20 cellular contexts compared by ENCODE assay signal in genomic region chr5:132868754-132869153, GRCh38. TPM values are rescaled to one million over a fixed set of nuclear protein-coding genes. Genes with fewer than 3 reads are reported as not detected.
DNase-seq lines count a peak whose midpoint lies in the region; ATAC-seq, FAIRE-seq and TF ChIP-seq lines count a peak whose summit lies in the region.
"Had no signal": no experiment of that assay in that cellular context is flagged by ENCODE, and none has a peak within 500 bp of the region (broad histone marks: within the 10 kb centered on the region; RNA-seq: fewer than 3 reads in every experiment).

No MANE protein-coding gene starts in this region.

- H3K4me3 ChIP-seq in HepG2 (replicated peaks in 1 of 3; ENCODE audit: insufficient read depth in 1 of 3, low read depth in 2 of 3, low read length in 3 of 3) (no peak overlapping the region), adrenal gland (no peak overlapping the region), WERI-Rb-1 (ENCODE audit: low read depth, low read length) (no peak overlapping the region)
- H3K4me3 ChIP-seq: cardiac muscle cell, GM12878, hepatocyte, testis had no signal

- WGBS in HepG2 (ENCODE audit: low lambda C conversion rate): 95% methylated on average over 4 of the region's 4 CpGs
- WGBS in adrenal gland, 4 donors: 81 to 86% (median 83%) methylated on average over 4 of the region's 4 CpGs

- H3K4me3 Mint-ChIP-seq in activated naive CD4-positive, alpha-beta T cell treated with anti-CD3 and anti-CD28 coated beads, Interleukin-2, amount 50 U/mL, for 24 hours: peak overlapping the region; percentile 58
- peak overlapping the region; percentile 16 for H3K4me3 Mint-ChIP-seq in activated CD8-positive, alpha-beta T cell treated with anti-CD3 and anti-CD28 coated beads, Interleukin-2, amount 10 ng/mL, durations not matched to agents 7 days and 5 days
- no peak overlapping the region for H3K4me3 Mint-ChIP-seq in stimulated activated memory B cell treated with anti-CD40 and anti-IgM and Interleukin-4, amounts not matched to agents 10 μg/mL and 1 μg/mL and 100 μg/mL, for 72 hours
- H3K4me3 Mint-ChIP-seq: activated CD8-positive, alpha-beta memory T cell treated with anti-CD3 and anti-CD28 coated beads, Interleukin-2, amount 10 ng/mL, durations not matched to agents 7 days and 5 days had no signal

- no peaks in the 10 kb centered on the region for H3K9me3 Mint-ChIP-seq in activated naive CD4-positive, alpha-beta T cell treated with anti-CD3 and anti-CD28 coated beads, Interleukin-2, amount 50 U/mL, for 24 hours
- H3K9me3 Mint-ChIP-seq in activated CD8-positive, alpha-beta T cell treated with anti-CD3 and anti-CD28 coated beads, Interleukin-2, amount 10 ng/mL, durations not matched to agents 7 days and 5 days (ENCODE audit: insufficient read depth): no peaks in the 10 kb centered on the region
- H3K9me3 Mint-ChIP-seq in stimulated activated memory B cell treated with anti-CD40 and anti-IgM and Interleukin-4, amounts not matched to agents 10 μg/mL and 1 μg/mL and 100 μg/mL, for 72 hours: no peaks in the 10 kb centered on the region

- H3K27ac ChIP-seq in HepG2 (ENCODE audit: extremely low read length, insufficient read depth, low read length) (peak overlapping the region; percentile 10), adrenal gland (no peak overlapping the region), WERI-Rb-1 (no peak overlapping the region)
- H3K27ac ChIP-seq: cardiac muscle cell, hepatocyte, testis had no signal

- H3K27ac Mint-ChIP-seq in activated naive CD4-positive, alpha-beta T cell treated with anti-CD3 and anti-CD28 coated beads, Interleukin-2, amount 50 U/mL, for 24 hours: peak overlapping the region; percentile 79
- peak overlapping the region; percentile 48 for H3K27ac Mint-ChIP-seq in activated CD8-positive, alpha-beta T cell treated with anti-CD3 and anti-CD28 coated beads, Interleukin-2, amount 10 ng/mL, durations not matched to agents 7 days and 5 days
- H3K27ac Mint-ChIP-seq in stimulated activated memory B cell treated with anti-CD40 and anti-IgM and Interleukin-4, amounts not matched to agents 10 μg/mL and 1 μg/mL and 100 μg/mL, for 72 hours: peak overlapping the region; percentile 95
- H3K27ac Mint-ChIP-seq: activated CD8-positive, alpha-beta memory T cell treated with anti-CD3 and anti-CD28 coated beads, Interleukin-2, amount 10 ng/mL, durations not matched to agents 7 days and 5 days had no signal

- H3K4me2 ChIP-seq in HepG2 (ENCODE audit: low read depth, low read length): no peak overlapping the region
- H3K4me2 ChIP-seq: hepatocyte had no signal

- TF ChIP-seq EP300 in HepG2 (IDR thresholded peaks at IDR 0.05; ENCODE audit: low read depth in 2 of 2, low read length in 2 of 2) (no peak), HepG2 (CRISPR knock-in tag; IDR thresholded peaks at IDR 0.05; ENCODE audit: borderline replicate concordance) (no peak)

- no peak for DNase-seq in activated naive CD4-positive, alpha-beta T cell treated with anti-CD3 and anti-CD28 coated beads, Interleukin-2, amount 50 U/mL, for 16 hours
- DNase-seq in activated CD8-positive, alpha-beta T cell treated with anti-CD3 and anti-CD28 coated beads, Interleukin-2, amount 10 ng/mL, durations not matched to agents 7 days and 5 days: no peak
- DNase-seq in HepG2 (ENCODE audit: low spot score) (no peak), adrenal gland (no peak), WERI-Rb-1 (no peak)
- DNase-seq: activated CD8-positive, alpha-beta memory T cell treated with anti-CD3 and anti-CD28 coated beads, Interleukin-2, amount 10 ng/mL, durations not matched to agents 7 days and 5 days; effector CD8-positive, alpha-beta T cell; NCI-H146; nucleus accumbens; stimulated activated CD4-positive, alpha-beta T cell treated with anti-CD3 and anti-CD28 coated beads, Interleukin-4, amount 100 ng/mL, for 1 hour; testis had no signal

- no peaks in the 10 kb centered on the region; a peak in 1 of 5 replicates for H3K27me3 ChIP-seq in HepG2 (ENCODE audit: control insufficient read depth in 1 of 2, insufficient read depth in 2 of 2, low read length in 2 of 2)
- no peaks in the 10 kb centered on the region for H3K27me3 ChIP-seq in adrenal gland
- H3K27me3 ChIP-seq in WERI-Rb-1 (ENCODE audit: insufficient read depth, low read depth, severe bottlenecking): no peaks in the 10 kb centered on the region
- H3K27me3 ChIP-seq: cardiac muscle cell, hepatocyte, testis had no signal

- no peak for ATAC-seq in activated CD8-positive, alpha-beta T cell treated with anti-CD3 and anti-CD28 coated beads, Interleukin-2, amount 10 ng/mL, durations not matched to agents 7 days and 5 days
- ATAC-seq in HepG2: no peak
- no peak for ATAC-seq in stimulated activated memory B cell treated with anti-CD40 and anti-IgM and Interleukin-4, amounts not matched to agents 10 μg/mL and 1 μg/mL and 100 μg/mL, for 72 hours
- no peak for ATAC-seq in GM18520 (IDR thresholded peaks at IDR 0.05; ENCODE audit: unreplicated experiment)
- ATAC-seq: activated CD8-positive, alpha-beta memory T cell treated with anti-CD3 and anti-CD28 coated beads, Interleukin-2, amount 10 ng/mL, durations not matched to agents 7 days and 5 days; GM12878 had no signal

- TF ChIP-seq CTCF in HepG2 (CRISPR knock-in tag; IDR thresholded peaks at IDR 0.05) (no peak), adrenal gland (IDR thresholded peaks at IDR 0.05) (no peak), WERI-Rb-1 (IDR thresholded peaks at IDR 0.05; ENCODE audit: low read depth, low read length) (no peak)

- FAIRE-seq in HepG2 (lab: Jason Lieb, UNC): no peak
- FAIRE-seq: GM12878 had no signal

- no TSS peak for BruUV-seq in HepG2 (replicated peaks; lab: Mats Ljungman, UMichigan)

- POLR2A ChIA-PET in activated CD8-positive, alpha-beta T cell treated with anti-CD3 and anti-CD28 coated beads, Interleukin-2, amount 10 ng/mL, durations not matched to agents 7 days and 5 days (lab: Charles Lee): no interaction called here
- POLR2A ChIA-PET in HepG2 (lab: Yijun Ruan, JAX): interaction anchor here (0.9 to 8.7 kb wide), 2 partner anchors 31 to 38 kb away, joined by 3 to 91 read pairs; partner anchors contain the start of gene SHROOM1

- peak in 1 of 2 experiments; percentile 8; a peak in 1 of 4 replicates for TF ChIP-seq POLR2A in HepG2 (IDR thresholded peaks at IDR 0.05; ENCODE audit: insufficient read depth in 1 of 2, low read depth in 2 of 2, low read length in 2 of 2)
- no peak for TF ChIP-seq POLR2A in adrenal gland (IDR thresholded peaks at IDR 0.05)

- in situ Hi-C loops in HepG2 (cut with HindIII; ENCODE audit: extremely low pct_ligation_motif_present, low pct_unique_long_range_greater_than_20kb): no loop called here

- H3K79me2 ChIP-seq in HepG2 (ENCODE audit: insufficient read depth, low read length): peaks cover 19% of the 10 kb centered on the region

- no peaks in the 10 kb centered on the region for H4K20me1 ChIP-seq in HepG2 (ENCODE audit: insufficient read depth, low read length)

- CTCF ChIA-PET in activated CD8-positive, alpha-beta T cell treated with anti-CD3 and anti-CD28 coated beads, Interleukin-2, amount 10 ng/mL, durations not matched to agents 7 days and 5 days (lab: Charles Lee): interaction anchor here (0.8 to 4.8 kb wide), 3 partner anchors 15 to 483 kb away, joined by 3 to 20 read pairs (median 4); no protein-coding TSS in a partner anchor
- CTCF ChIA-PET in HepG2 (lab: Yijun Ruan, JAX; ENCODE audit: low intra/inter-chr PET ratio, low total read pairs): no interaction called here

- no peak overlapping the region for H3K9ac ChIP-seq in HepG2 (ENCODE audit: insufficient read depth, low read depth, low read length)

- H3K4me1 Mint-ChIP-seq in activated naive CD4-positive, alpha-beta T cell treated with anti-CD3 and anti-CD28 coated beads, Interleukin-2, amount 50 U/mL, for 24 hours: peaks cover 32% of the 10 kb centered on the region
- peaks cover 23% of the 10 kb centered on the region for H3K4me1 Mint-ChIP-seq in activated CD8-positive, alpha-beta T cell treated with anti-CD3 and anti-CD28 coated beads, Interleukin-2, amount 10 ng/mL, durations not matched to agents 7 days and 5 days (ENCODE audit: low read depth)
- H3K4me1 Mint-ChIP-seq in stimulated activated memory B cell treated with anti-CD40 and anti-IgM and Interleukin-4, amounts not matched to agents 10 μg/mL and 1 μg/mL and 100 μg/mL, for 72 hours: peaks cover 23% of the 10 kb centered on the region

- H3K36me3 ChIP-seq in HepG2 (replicated peaks in 1 of 2; ENCODE audit: control insufficient read depth in 1 of 2, insufficient read depth in 2 of 2, low read length in 2 of 2) (peaks cover 0 to 25% of the 10 kb centered on the region in 2 experiments; a peak in 3 of 5 replicates), adrenal gland (replicated peaks in 1 of 2) (peaks cover 0 to 32% of the 10 kb centered on the region in 2 donors), WERI-Rb-1 (peaks cover 46% of the 10 kb centered on the region)

- peaks cover 14% of the 10 kb centered on the region for H3K36me3 Mint-ChIP-seq in activated naive CD4-positive, alpha-beta T cell treated with anti-CD3 and anti-CD28 coated beads, Interleukin-2, amount 50 U/mL, for 24 hours
- H3K36me3 Mint-ChIP-seq in activated CD8-positive, alpha-beta T cell treated with anti-CD3 and anti-CD28 coated beads, Interleukin-2, amount 10 ng/mL, durations not matched to agents 7 days and 5 days (ENCODE audit: low read depth): peaks cover 49% of the 10 kb centered on the region
- H3K36me3 Mint-ChIP-seq in stimulated activated memory B cell treated with anti-CD40 and anti-IgM and Interleukin-4, amounts not matched to agents 10 μg/mL and 1 μg/mL and 100 μg/mL, for 72 hours: peaks cover 16% of the 10 kb centered on the region

- H3K27me3 Mint-ChIP-seq in activated naive CD4-positive, alpha-beta T cell treated with anti-CD3 and anti-CD28 coated beads, Interleukin-2, amount 50 U/mL, for 24 hours: no peaks in the 10 kb centered on the region
- no peaks in the 10 kb centered on the region for H3K27me3 Mint-ChIP-seq in activated CD8-positive, alpha-beta T cell treated with anti-CD3 and anti-CD28 coated beads, Interleukin-2, amount 10 ng/mL, durations not matched to agents 7 days and 5 days (ENCODE audit: low read depth)
- no peaks in the 10 kb centered on the region for H3K27me3 Mint-ChIP-seq in stimulated activated memory B cell treated with anti-CD40 and anti-IgM and Interleukin-4, amounts not matched to agents 10 μg/mL and 1 μg/mL and 100 μg/mL, for 72 hours
- H3K27me3 Mint-ChIP-seq: activated CD8-positive, alpha-beta memory T cell treated with anti-CD3 and anti-CD28 coated beads, Interleukin-2, amount 10 ng/mL, durations not matched to agents 7 days and 5 days had no signal

- peaks cover 75% of the 10 kb centered on the region for H3K4me1 ChIP-seq in HepG2 (ENCODE audit: insufficient read depth, low read length)
- peaks cover 11 to 17% of the 10 kb centered on the region in 2 donors for H3K4me1 ChIP-seq in adrenal gland (replicated peaks in 1 of 2)
- H3K4me1 ChIP-seq: testis had no signal

- no peak overlapping the region for H2AFZ ChIP-seq in HepG2 (ENCODE audit: low read length)
- H2AFZ ChIP-seq: hepatocyte had no signal

- H3K9me3 ChIP-seq in HepG2 (ENCODE audit: low read length): no peaks in the 10 kb centered on the region
- no peaks in the 10 kb centered on the region for H3K9me3 ChIP-seq in adrenal gland (replicated peaks in 1 of 3)
- H3K9me3 ChIP-seq in WERI-Rb-1 (ENCODE audit: severe bottlenecking): no peaks in the 10 kb centered on the region
- H3K9me3 ChIP-seq: testis had no signal

- intact Hi-C loops in HepG2 (cut with micrococcal nuclease; ENCODE audit: unreplicated experiment): no loop called here
- intact Hi-C loops in adrenal gland (cut with DNase I): loop anchor here in 1 of 2 donors (5.0 kb wide), 1 partner anchor 36 kb away; the partner anchor contains the start of gene SHROOM1

- no peak for TF ChIP-seq RAD21 in HepG2 (CRISPR knock-in tag; IDR thresholded peaks at IDR 0.05)

RNA-seq across cellular contexts. Expression of gene UQCRQ, which starts 2.3 kb away (rescaled TPM):
- 100 to 1,000 TPM; 381 to 396 TPM for total RNA-seq in activated CD8-positive, alpha-beta T cell treated with anti-CD3 and anti-CD28 coated beads, Interleukin-2, amount 10 ng/mL, durations not matched to agents 7 days and 5 days
- 575 and 610 TPM in 2 replicates for total RNA-seq in HepG2 (2016; rRNA removed; fragmentation: Illumina TruSeq; extraction: Trizol)
- total RNA-seq in HepG2 (2016; cell fraction: cytosol; rRNA removed; fragmentation: Illumina TruSeq; extraction: Trizol; ENCODE audit: low read depth): 434 and 616 TPM in 2 replicates
- 541 and 719 TPM in 2 replicates for total RNA-seq in HepG2 (2016; cell fraction: insoluble cytoplasmic fraction; rRNA removed; fragmentation: Illumina TruSeq; extraction: Trizol)
- 520 and 710 TPM in 2 replicates for total RNA-seq in HepG2 (2016; cell fraction: membrane; rRNA removed; fragmentation: Illumina TruSeq; extraction: Trizol)
- 214 and 220 TPM in 2 replicates for total RNA-seq in HepG2 (2016; cell fraction: nucleus; rRNA removed; fragmentation: Illumina TruSeq; extraction: Trizol)
- 237 and 257 TPM in 2 replicates for polyA plus RNA-seq in HepG2 (2011; rRNA removed)
- polyA plus RNA-seq in HepG2 (2011; cell fraction: cytosol; rRNA removed): 173 and 215 TPM in 2 replicates
- 111 and 145 TPM in 2 replicates for polyA plus RNA-seq in HepG2 (2011; cell fraction: nucleus; rRNA removed)
- polyA plus RNA-seq in HepG2 (2012): 221 and 310 TPM in 2 replicates
- 298 and 464 TPM in 2 replicates for polyA plus RNA-seq in HepG2 (2016; cell fraction: cytosol; fragmentation: Illumina TruSeq; extraction: Trizol; ENCODE audit: low read depth)
- 393 and 430 TPM in 2 replicates for polyA plus RNA-seq in HepG2 (2016; cell fraction: insoluble cytoplasmic fraction; fragmentation: Illumina TruSeq; extraction: Trizol; ENCODE audit: low read depth)
- 329 and 431 TPM in 2 replicates for polyA plus RNA-seq in HepG2 (2016; cell fraction: membrane; fragmentation: Illumina TruSeq; extraction: Trizol; ENCODE audit: low read depth)
- 240 and 275 TPM in 2 replicates for polyA plus RNA-seq in HepG2 (2016; cell fraction: nucleus; fragmentation: Illumina TruSeq; extraction: Trizol; ENCODE audit: insufficient read depth, low read depth)
- polyA minus RNA-seq in HepG2 (2011; rRNA and poly(A)+ RNA removed; ENCODE audit: low replicate concordance): 39.6 and 61.4 TPM in 2 replicates
- 26.8 and 32.8 TPM in 2 replicates for polyA minus RNA-seq in HepG2 (2011; cell fraction: cytosol; rRNA and poly(A)+ RNA removed)
- polyA minus RNA-seq in HepG2 (2011; cell fraction: nucleus; rRNA and poly(A)+ RNA removed): 52.9 and 60.8 TPM in 2 replicates
- 100 to 1,000 TPM; 141 to 801 (median 429) TPM for total RNA-seq in adrenal gland
- polyA plus RNA-seq in adrenal gland: 100 to 1,000 TPM; 263 to 729 (median 538) TPM

RNA-seq across cellular contexts. Expression of gene GDF9, which starts 2.5 kb away (rescaled TPM):
- under 1 TPM; 0.52 to 0.92 TPM for total RNA-seq in activated CD8-positive, alpha-beta T cell treated with anti-CD3 and anti-CD28 coated beads, Interleukin-2, amount 10 ng/mL, durations not matched to agents 7 days and 5 days
- total RNA-seq in HepG2 (2016; rRNA removed; fragmentation: Illumina TruSeq; extraction: Trizol): 0.07 and 0.38 TPM in 2 replicates
- total RNA-seq in HepG2 (2016; cell fraction: cytosol; rRNA removed; fragmentation: Illumina TruSeq; extraction: Trizol; ENCODE audit: low read depth): 0.20 and 0.71 TPM in 2 replicates
- total RNA-seq in HepG2 (2016; cell fraction: insoluble cytoplasmic fraction; rRNA removed; fragmentation: Illumina TruSeq; extraction: Trizol): 0.15 and 0.49 TPM in 2 replicates
- 0.46 and 0.55 TPM in 2 replicates for total RNA-seq in HepG2 (2016; cell fraction: membrane; rRNA removed; fragmentation: Illumina TruSeq; extraction: Trizol)
- 0.60 and 0.65 TPM in 2 replicates for total RNA-seq in HepG2 (2016; cell fraction: nucleus; rRNA removed; fragmentation: Illumina TruSeq; extraction: Trizol)
- polyA plus RNA-seq in HepG2 (2011; rRNA removed): 0.33 and 0.50 TPM in 2 replicates
- 0.09 and 0.24 TPM in 2 replicates for polyA plus RNA-seq in HepG2 (2011; cell fraction: cytosol; rRNA removed)
- 0.51 and 0.68 TPM in 2 replicates for polyA plus RNA-seq in HepG2 (2011; cell fraction: nucleus; rRNA removed)
- 0.16 and 0.20 TPM in 2 replicates for polyA plus RNA-seq in HepG2 (2012)
- polyA plus RNA-seq in HepG2 (2016; cell fraction: cytosol; fragmentation: Illumina TruSeq; extraction: Trizol; ENCODE audit: low read depth): 0.07 and 0.37 TPM in 2 replicates
- 0.21 and 0.23 TPM in 2 replicates for polyA plus RNA-seq in HepG2 (2016; cell fraction: insoluble cytoplasmic fraction; fragmentation: Illumina TruSeq; extraction: Trizol; ENCODE audit: low read depth)
- polyA plus RNA-seq in HepG2 (2016; cell fraction: membrane; fragmentation: Illumina TruSeq; extraction: Trizol; ENCODE audit: low read depth): 0.21 and 0.26 TPM in 2 replicates
- 0.92 and 1.0 TPM in 2 replicates for polyA plus RNA-seq in HepG2 (2016; cell fraction: nucleus; fragmentation: Illumina TruSeq; extraction: Trizol; ENCODE audit: insufficient read depth, low read depth)
- polyA minus RNA-seq in HepG2 (2011; rRNA and poly(A)+ RNA removed; ENCODE audit: low replicate concordance): 0.21 and 0.84 TPM in 2 replicates
- polyA minus RNA-seq in HepG2 (2011; cell fraction: cytosol; rRNA and poly(A)+ RNA removed): not detected in 2 replicates
- polyA minus RNA-seq in HepG2 (2011; cell fraction: nucleus; rRNA and poly(A)+ RNA removed): 0.64 and 2.0 TPM in 2 replicates
- total RNA-seq in adrenal gland: 1 to 10 TPM in 2 of 8 donors, under 1 TPM in 6; 0.41 to 1.4 (median 0.62) TPM
- polyA plus RNA-seq in adrenal gland: 1 to 10 TPM in 2 of 3 donors, under 1 TPM in 1; 0.88 to 1.0 (median 1.0) TPM
- total RNA-seq: mesenteric fat pad had no signal

RNA-seq across cellular contexts. Expression of gene LEAP2, which starts 4.7 kb away (rescaled TPM):
- total RNA-seq in activated CD8-positive, alpha-beta T cell treated with anti-CD3 and anti-CD28 coated beads, Interleukin-2, amount 10 ng/mL, durations not matched to agents 7 days and 5 days: 1 to 10 TPM; 3.4 to 3.7 TPM
- total RNA-seq in HepG2 (2016; rRNA removed; fragmentation: Illumina TruSeq; extraction: Trizol) (19.8 and 23.9 TPM in 2 replicates), adrenal gland (1 to 10 TPM in 3 of 8 donors, under 1 TPM in 3, not detected in 2; 0.39 to 1.7 (median 1.1) TPM)
- total RNA-seq in HepG2 (2016; cell fraction: cytosol; rRNA removed; fragmentation: Illumina TruSeq; extraction: Trizol; ENCODE audit: low read depth): 31.9 and 33.8 TPM in 2 replicates
- total RNA-seq in HepG2 (2016; cell fraction: insoluble cytoplasmic fraction; rRNA removed; fragmentation: Illumina TruSeq; extraction: Trizol): 21.4 and 22.6 TPM in 2 replicates
- total RNA-seq in HepG2 (2016; cell fraction: membrane; rRNA removed; fragmentation: Illumina TruSeq; extraction: Trizol): 22.4 and 23.2 TPM in 2 replicates
- total RNA-seq in HepG2 (2016; cell fraction: nucleus; rRNA removed; fragmentation: Illumina TruSeq; extraction: Trizol): 17.3 and 21.3 TPM in 2 replicates
- polyA plus RNA-seq in HepG2 (2011; rRNA removed) (51.9 and 70.9 TPM in 2 replicates), adrenal gland (1 to 10 TPM in 2 of 3 donors, under 1 TPM in 1; 0.57 to 3.1 (median 1.8) TPM)
- 18.2 and 34.0 TPM in 2 replicates for polyA plus RNA-seq in HepG2 (2011; cell fraction: cytosol; rRNA removed)
- polyA plus RNA-seq in HepG2 (2011; cell fraction: nucleus; rRNA removed): 19.5 and 30.9 TPM in 2 replicates
- 83.9 and 193 TPM in 2 replicates for polyA plus RNA-seq in HepG2 (2012)
- polyA plus RNA-seq in HepG2 (2016; cell fraction: cytosol; fragmentation: Illumina TruSeq; extraction: Trizol; ENCODE audit: low read depth): 9.5 and 10.5 TPM in 2 replicates
- polyA plus RNA-seq in HepG2 (2016; cell fraction: insoluble cytoplasmic fraction; fragmentation: Illumina TruSeq; extraction: Trizol; ENCODE audit: low read depth): 12.1 and 12.5 TPM in 2 replicates
- polyA plus RNA-seq in HepG2 (2016; cell fraction: membrane; fragmentation: Illumina TruSeq; extraction: Trizol; ENCODE audit: low read depth): 7.0 and 11.1 TPM in 2 replicates
- 19.5 and 23.5 TPM in 2 replicates for polyA plus RNA-seq in HepG2 (2016; cell fraction: nucleus; fragmentation: Illumina TruSeq; extraction: Trizol; ENCODE audit: insufficient read depth, low read depth)
- polyA minus RNA-seq in HepG2 (2011; rRNA and poly(A)+ RNA removed; ENCODE audit: low replicate concordance): 3.2 and 62.6 TPM in 2 replicates
- polyA minus RNA-seq in HepG2 (2011; cell fraction: cytosol; rRNA and poly(A)+ RNA removed): 68.1 and 102 TPM in 2 replicates
- polyA minus RNA-seq in HepG2 (2011; cell fraction: nucleus; rRNA and poly(A)+ RNA removed): 42.6 and 69.6 TPM in 2 replicates
- total RNA-seq: G401 had no signal

RNA-seq across cellular contexts. Expression of gene SHROOM1, which starts 38.3 kb away (rescaled TPM):
- 1 to 10 TPM; 2.9 to 3.3 TPM for total RNA-seq in activated CD8-positive, alpha-beta T cell treated with anti-CD3 and anti-CD28 coated beads, Interleukin-2, amount 10 ng/mL, durations not matched to agents 7 days and 5 days
- total RNA-seq in HepG2 (2016; rRNA removed; fragmentation: Illumina TruSeq; extraction: Trizol) (8.9 and 18.2 TPM in 2 replicates), adrenal gland (10 to 100 TPM in 1 of 8 donors, 1 to 10 TPM in 7; 3.1 to 10.3 (median 5.3) TPM)
- 2.9 and 3.0 TPM in 2 replicates for total RNA-seq in HepG2 (2016; cell fraction: cytosol; rRNA removed; fragmentation: Illumina TruSeq; extraction: Trizol; ENCODE audit: low read depth)
- total RNA-seq in HepG2 (2016; cell fraction: insoluble cytoplasmic fraction; rRNA removed; fragmentation: Illumina TruSeq; extraction: Trizol): 8.5 and 16.1 TPM in 2 replicates
- 6.2 and 8.3 TPM in 2 replicates for total RNA-seq in HepG2 (2016; cell fraction: membrane; rRNA removed; fragmentation: Illumina TruSeq; extraction: Trizol)
- 14.0 and 18.5 TPM in 2 replicates for total RNA-seq in HepG2 (2016; cell fraction: nucleus; rRNA removed; fragmentation: Illumina TruSeq; extraction: Trizol)
- polyA plus RNA-seq in HepG2 (2011; rRNA removed) (25.7 and 34.5 TPM in 2 replicates), adrenal gland (10 to 100 TPM in 1 of 3 donors, 1 to 10 TPM in 2; 1.3 to 18.3 (median 6.7) TPM)
- 18.4 and 21.6 TPM in 2 replicates for polyA plus RNA-seq in HepG2 (2011; cell fraction: cytosol; rRNA removed)
- polyA plus RNA-seq in HepG2 (2011; cell fraction: nucleus; rRNA removed): 60.0 and 62.0 TPM in 2 replicates
- 12.5 and 16.7 TPM in 2 replicates for polyA plus RNA-seq in HepG2 (2012)
- 2.1 and 2.2 TPM in 2 replicates for polyA plus RNA-seq in HepG2 (2016; cell fraction: cytosol; fragmentation: Illumina TruSeq; extraction: Trizol; ENCODE audit: low read depth)
- 11.5 and 14.1 TPM in 2 replicates for polyA plus RNA-seq in HepG2 (2016; cell fraction: insoluble cytoplasmic fraction; fragmentation: Illumina TruSeq; extraction: Trizol; ENCODE audit: low read depth)
- 4.6 and 5.0 TPM in 2 replicates for polyA plus RNA-seq in HepG2 (2016; cell fraction: membrane; fragmentation: Illumina TruSeq; extraction: Trizol; ENCODE audit: low read depth)
- polyA plus RNA-seq in HepG2 (2016; cell fraction: nucleus; fragmentation: Illumina TruSeq; extraction: Trizol; ENCODE audit: insufficient read depth, low read depth): 52.3 and 58.0 TPM in 2 replicates
- polyA minus RNA-seq in HepG2 (2011; rRNA and poly(A)+ RNA removed; ENCODE audit: low replicate concordance): 10.1 and 31.5 TPM in 2 replicates
- polyA minus RNA-seq in HepG2 (2011; cell fraction: cytosol; rRNA and poly(A)+ RNA removed): 14.4 and 20.5 TPM in 2 replicates
- 29.1 and 42.4 TPM in 2 replicates for polyA minus RNA-seq in HepG2 (2011; cell fraction: nucleus; rRNA and poly(A)+ RNA removed)

RNA-seq across cellular contexts. Expression of gene SOWAHA, which starts 55.7 kb away (rescaled TPM):
- not detected for total RNA-seq in activated CD8-positive, alpha-beta T cell treated with anti-CD3 and anti-CD28 coated beads, Interleukin-2, amount 10 ng/mL, durations not matched to agents 7 days and 5 days
- 1.9 and 2.0 TPM in 2 replicates for total RNA-seq in HepG2 (2016; rRNA removed; fragmentation: Illumina TruSeq; extraction: Trizol)
- total RNA-seq in HepG2 (2016; cell fraction: cytosol; rRNA removed; fragmentation: Illumina TruSeq; extraction: Trizol; ENCODE audit: low read depth): 0.35 and 0.40 TPM in 2 replicates
- total RNA-seq in HepG2 (2016; cell fraction: insoluble cytoplasmic fraction; rRNA removed; fragmentation: Illumina TruSeq; extraction: Trizol): 2.0 and 2.2 TPM in 2 replicates
- 1.4 and 1.6 TPM in 2 replicates for total RNA-seq in HepG2 (2016; cell fraction: membrane; rRNA removed; fragmentation: Illumina TruSeq; extraction: Trizol)
- total RNA-seq in HepG2 (2016; cell fraction: nucleus; rRNA removed; fragmentation: Illumina TruSeq; extraction: Trizol): 1.1 and 1.6 TPM in 2 replicates
- 0.82 and 0.95 TPM in 2 replicates for polyA plus RNA-seq in HepG2 (2011; rRNA removed)
- 0.88 and 1.0 TPM in 2 replicates for polyA plus RNA-seq in HepG2 (2011; cell fraction: cytosol; rRNA removed)
- polyA plus RNA-seq in HepG2 (2011; cell fraction: nucleus; rRNA removed): 0.57 and 0.77 TPM in 2 replicates
- 0.73 and 0.79 TPM in 2 replicates for polyA plus RNA-seq in HepG2 (2012)
- 0.28 and 0.41 TPM in 2 replicates for polyA plus RNA-seq in HepG2 (2016; cell fraction: cytosol; fragmentation: Illumina TruSeq; extraction: Trizol; ENCODE audit: low read depth)
- 2.7 and 2.9 TPM in 2 replicates for polyA plus RNA-seq in HepG2 (2016; cell fraction: insoluble cytoplasmic fraction; fragmentation: Illumina TruSeq; extraction: Trizol; ENCODE audit: low read depth)
- 1.2 and 1.3 TPM in 2 replicates for polyA plus RNA-seq in HepG2 (2016; cell fraction: membrane; fragmentation: Illumina TruSeq; extraction: Trizol; ENCODE audit: low read depth)
- polyA plus RNA-seq in HepG2 (2016; cell fraction: nucleus; fragmentation: Illumina TruSeq; extraction: Trizol; ENCODE audit: insufficient read depth, low read depth): 1.7 and 1.8 TPM in 2 replicates
- 2.2 TPM in 1 of 2 replicates, not detected in the other for polyA minus RNA-seq in HepG2 (2011; rRNA and poly(A)+ RNA removed; ENCODE audit: low replicate concordance)
- polyA minus RNA-seq in HepG2 (2011; cell fraction: cytosol; rRNA and poly(A)+ RNA removed): 0.49 and 1.1 TPM in 2 replicates
- polyA minus RNA-seq in HepG2 (2011; cell fraction: nucleus; rRNA and poly(A)+ RNA removed): 0.62 and 0.64 TPM in 2 replicates
- 1 to 10 TPM in 2 of 8 donors, under 1 TPM in 3, not detected in 3; 0.16 to 1.8 (median 0.88) TPM for total RNA-seq in adrenal gland
- polyA plus RNA-seq in adrenal gland: under 1 TPM; 0.17 to 0.90 (median 0.40) TPM
- total RNA-seq: cardiac muscle cell, MCF 10A, mesenteric fat pad had no signal
- polyA plus RNA-seq: cardiac muscle cell had no signal
